Comparison of ENCODE assay signal across 1 cellular context in the genomic region with DNA sequence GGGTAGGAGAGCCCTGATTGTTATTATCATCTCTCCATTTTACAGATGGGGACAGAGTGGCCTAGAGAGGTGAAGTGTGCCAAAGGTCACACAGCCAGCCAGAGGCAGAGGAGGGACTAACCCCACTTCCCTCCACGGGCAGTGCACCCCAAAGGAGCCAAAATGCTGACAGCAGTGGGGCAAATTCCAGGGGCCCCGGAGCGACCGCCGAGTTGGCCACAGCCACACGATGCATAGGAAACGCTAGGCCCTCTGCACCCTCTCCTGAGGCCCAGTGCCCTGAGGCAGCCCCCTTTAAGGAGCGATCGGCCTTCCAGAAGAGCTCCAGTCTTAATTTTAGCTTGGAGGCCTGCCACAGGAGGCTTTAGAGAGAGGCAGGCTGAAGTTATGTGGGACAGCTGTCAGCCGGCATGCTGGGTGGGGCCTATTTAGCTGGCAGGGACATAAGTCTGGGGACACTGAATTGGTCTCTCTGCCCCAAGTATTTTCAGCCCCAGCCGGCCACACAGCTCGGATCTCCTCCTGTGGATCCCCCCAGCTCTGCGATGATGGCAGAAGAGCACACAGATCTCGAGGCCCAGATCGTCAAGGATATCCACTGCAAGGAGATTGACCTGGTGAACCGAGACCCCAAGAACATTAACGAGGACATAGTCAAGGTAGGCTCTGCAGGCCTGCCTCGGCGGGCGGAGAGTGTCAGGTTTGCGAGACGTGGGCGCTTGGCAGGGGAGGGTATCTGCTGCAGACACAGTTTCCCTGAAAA.
TF ChIP-seq lines count a peak whose summit lies in the region.

CAV3 (plus strand) TSS at position 471 of the 763 bp plus-strand sequence; CDS start at position 546, 75 bp downstream.

TF ChIP-seq in H1, 55 proteins besides CTCF, POLR2A, EP300 and RAD21:
- no peak for TF ChIP-seq BCL11A (IDR thresholded peaks at IDR 0.05; ENCODE audit: low read depth in 2 of 2, low read length in 2 of 2)
